Comparison of ENCODE assay signal across 13 cellular contexts in the genomic region with DNA sequence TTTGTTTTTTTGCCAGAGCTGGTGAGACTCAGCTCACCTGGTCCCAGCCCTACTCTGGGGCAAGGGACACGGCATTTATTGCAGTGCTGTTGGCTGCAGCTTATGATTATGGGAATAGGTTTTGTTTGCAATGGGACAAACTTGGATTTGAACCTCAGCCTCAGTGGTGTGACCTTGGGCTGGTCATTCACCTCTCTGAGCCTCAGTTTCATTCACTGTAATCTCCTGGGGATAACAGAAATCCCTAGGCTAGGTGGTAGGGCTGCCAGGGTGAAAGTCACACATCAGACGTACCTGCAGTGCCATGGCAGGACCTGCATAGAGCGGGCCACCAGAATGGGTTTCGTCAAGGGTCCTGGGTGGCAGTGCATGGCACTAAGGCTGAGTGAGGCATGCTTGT.
"Had no signal": no experiment of that assay in that cellular context is flagged by ENCODE, and none has a peak within 500 bp of the region (broad histone marks: within the 10 kb centered on the region; RNA-seq: fewer than 3 reads in every experiment).

No MANE protein-coding gene starts in this region.

- H3K36me3 ChIP-seq: ascending aorta, cardiac muscle cell, heart left ventricle, thoracic aorta had no signal

- H3K27me3 ChIP-seq: ascending aorta, cardiac muscle cell, foreskin keratinocyte had no signal

- H3K4me1 Mint-ChIP-seq: activated naive CD8-positive, alpha-beta T cell treated with anti-CD3 and anti-CD28 coated beads, Interleukin-2, amount 50 U/mL, for 24 hours had no signal

- ATAC-seq: naive thymus-derived CD4-positive, alpha-beta T cell had no signal

- DNase-seq: effector CD4-positive, alpha-beta T cell; midbrain; naive thymus-derived CD4-positive, alpha-beta T cell; occipital lobe had no signal

- H3K9me3 ChIP-seq: ascending aorta, thoracic aorta had no signal

- H3K27ac Mint-ChIP-seq: activated naive CD8-positive, alpha-beta T cell treated with anti-CD3 and anti-CD28 coated beads, Interleukin-2, amount 50 U/mL, for 24 hours; activated T-helper 1 cell treated with anti-CD3 and anti-CD28 coated beads, Interleukin-12 subunit alpha, Interleukin-12 subunit beta, Interleukin-2, Interleukin-4 antibody, amounts not matched to agents 30 ng/mL and 10 ng/mL and 1 ng/mL, durations not matched to agents 14 hours and 24 hours and 36 hours; T-cell had no signal

- H3K4me1 ChIP-seq: ascending aorta had no signal

- H3K36me3 Mint-ChIP-seq: T-cell had no signal

- H3K27ac ChIP-seq: ascending aorta, cardiac muscle cell, heart left ventricle, thoracic aorta had no signal

- H3K4me3 Mint-ChIP-seq: activated naive CD8-positive, alpha-beta T cell treated with anti-CD3 and anti-CD28 coated beads, Interleukin-2, amount 50 U/mL, for 24 hours; activated T-helper 1 cell treated with anti-CD3 and anti-CD28 coated beads, Interleukin-12 subunit alpha, Interleukin-12 subunit beta, Interleukin-2, Interleukin-4 antibody, amounts not matched to agents 30 ng/mL and 10 ng/mL and 1 ng/mL, durations not matched to agents 14 hours and 24 hours and 36 hours; naive thymus-derived CD4-positive, alpha-beta T cell; T-cell had no signal

- H3K9me3 Mint-ChIP-seq: activated naive CD8-positive, alpha-beta T cell treated with anti-CD3 and anti-CD28 coated beads, Interleukin-2, amount 50 U/mL, for 24 hours; activated T-helper 1 cell treated with anti-CD3 and anti-CD28 coated beads, Interleukin-12 subunit alpha, Interleukin-12 subunit beta, Interleukin-2, Interleukin-4 antibody, amounts not matched to agents 30 ng/mL and 10 ng/mL and 1 ng/mL, durations not matched to agents 14 hours and 24 hours and 36 hours; stimulated activated naive CD8-positive, alpha-beta T cell treated with anti-CD3 and anti-CD28 coated beads, Interleukin-15, amount 100 ng/mL, for 72 hours; T-cell had no signal

- H3K4me3 ChIP-seq: ascending aorta, cardiac muscle cell, heart left ventricle, thoracic aorta had no signal
